Comparison of ENCODE assay signal across 25 cellular contexts in genomic region chr11:2104524-2105440, GRCh38. TPM values are rescaled to one million over a fixed set of nuclear protein-coding genes. Genes with fewer than 3 reads are reported as not detected.
"Had no signal": no experiment of that assay in that cellular context is flagged by ENCODE, and none has a peak within 500 bp of the region (broad histone marks: within the 10 kb centered on the region; RNA-seq: fewer than 3 reads in every experiment).

No MANE protein-coding gene starts in this region.

- H3K4me3 ChIP-seq: adrenal gland, cardiac muscle cell, mucosa of descending colon, ovary, thyroid gland had no signal

- H3K36me3 ChIP-seq: adrenal gland, cardiac muscle cell, ovary, thyroid gland, WERI-Rb-1 had no signal

- H3K27me3 ChIP-seq: adrenal gland, cardiac muscle cell, ovary, thyroid gland had no signal

- ATAC-seq: activated CD8-positive, alpha-beta T cell treated with anti-CD3 and anti-CD28 coated beads for 36 hours; activated naive CD4-positive, alpha-beta T cell treated with anti-CD3 and anti-CD28 coated beads, Interleukin-2, amount 50 U/mL, for 72 hours; left ventricle myocardium superior; mucosa of descending colon; sciatic nerve; stimulated activated naive B cell treated with anti-CD40 and anti-IgM and Interleukin-4, amounts not matched to agents 10 μg/mL and 1 μg/mL and 100 μg/mL, for 72 hours had no signal

- FAIRE-seq: keratinocyte had no signal

- H3K9me3 ChIP-seq: adrenal gland, mucosa of descending colon, ovary, thyroid gland had no signal

- DNase-seq: activated CD4-positive, alpha-beta T cell treated with anti-CD3 and anti-CD28 coated beads for 4 hours; activated CD8-positive, alpha-beta T cell treated with anti-CD3 and anti-CD28 coated beads for 36 hours; activated gamma-delta T cell; activated T-cell treated with anti-CD3 and anti-CD28 coated beads, Interleukin-2, amount 50 U/mL, for 1 hour; dermis blood vessel endothelial cell; effector memory CD4-positive, alpha-beta T cell; foreskin fibroblast; hippocampal formation; left ventricle myocardium superior; naive B cell; stimulated activated CD4-positive, alpha-beta T cell treated with anti-CD3 and anti-CD28 coated beads, Interleukin-4, amount 100 ng/mL, for 4 hours; stimulated activated naive B cell treated with anti-CD40 and anti-IgM and Interleukin-4, amounts not matched to agents 10 μg/mL and 1 μg/mL and 100 μg/mL, for 72 hours; SW 1271; T-helper 2 cell; thyroid gland; WERI-Rb-1 had no signal

- H3K27ac ChIP-seq: adrenal gland, cardiac muscle cell, ovary, thyroid gland, WERI-Rb-1 had no signal

- H3K4me1 ChIP-seq: adrenal gland had no signal

RNA-seq across cellular contexts. Expression of gene INS, which starts 56.2 kb away (rescaled TPM):
- total RNA-seq: activated CD8-positive, alpha-beta T cell treated with anti-CD3 and anti-CD28 coated beads for 36 hours; activated naive CD4-positive, alpha-beta T cell treated with anti-CD3 and anti-CD28 coated beads, Interleukin-2, amount 50 U/mL, for 72 hours; cardiac muscle cell; dermis blood vessel endothelial cell; left ventricle myocardium superior; mucosa of descending colon; neural crest cell; thyroid gland; urinary bladder had no signal
